8 cellular contexts compared by ENCODE assay signal in genomic region chr12:122886851-122887816, GRCh38. TPM values are rescaled to one million over a fixed set of nuclear protein-coding genes. Genes with fewer than 3 reads are reported as not detected.
DNase-seq lines count a peak whose midpoint lies in the region; ATAC-seq and TF ChIP-seq lines count a peak whose summit lies in the region.

No MANE protein-coding gene starts in this region.

- no peaks in the 10 kb centered on the region for H3K9me3 Mint-ChIP-seq in natural killer cell

- H3K4me1 ChIP-seq in heart right ventricle (peaks cover 20 to 97% (median 91%) of the 10 kb centered on the region in 9 donors), mammary epithelial cell (ENCODE audit: insufficient read depth, low read length) (peaks cover 71% of the 10 kb centered on the region)

- H3K27ac Mint-ChIP-seq in natural killer cell, result peak overlapping the region; percentile 87 to 100

- H3K4me1 Mint-ChIP-seq in natural killer cell, result peaks cover 87 to 88% of the 10 kb centered on the region in 2 donors

- H3K36me3 ChIP-seq in heart right ventricle (no peaks in the 10 kb centered on the region), mammary epithelial cell (ENCODE audit: insufficient read depth, low read length) (no peaks in the 10 kb centered on the region)

- CTCF ChIA-PET in mammary epithelial cell (lab: Charles Lee; ENCODE audit: low non-redundant PET), result no interaction called here

- no peaks in the 10 kb centered on the region for H3K27me3 Mint-ChIP-seq in natural killer cell (ENCODE audit: low read depth in 2 of 2)

- H3K9me3 ChIP-seq in heart right ventricle (no peaks in the 10 kb centered on the region), mammary epithelial cell (replicated peaks; ENCODE audit: insufficient read depth, low read length) (no peaks in the 10 kb centered on the region)

- intact Hi-C loops in heart right ventricle (cut with DNase I), result no loop called here
- intact Hi-C loops in left ventricle myocardium superior (cut with micrococcal nuclease), result no loop called here
- intact Hi-C loops in mammary epithelial cell (cut with micrococcal nuclease), result loop anchor here (2.0 kb wide), 1 partner anchor 14 kb away; no protein-coding TSS in a partner anchor
- intact Hi-C loops in natural killer cell (cut with micrococcal nuclease), result loop anchor here (2.0 kb wide), 2 partner anchors 14 kb away; no protein-coding TSS in a partner anchor

- H2AFZ ChIP-seq in mammary epithelial cell (ENCODE audit: low read depth, low read length), result no peak overlapping the region

- no peak for ATAC-seq in heart right ventricle
- ATAC-seq in left ventricle myocardium superior, result no peak
- ATAC-seq in HG03025 (IDR thresholded peaks at IDR 0.05; ENCODE audit: low FRiP score, unreplicated experiment), result peak; percentile 86
- peak in 2 of 3 donors; percentile 9 to 36 for ATAC-seq in natural killer cell

- H3K27ac ChIP-seq in heart right ventricle (peak overlapping the region in 9 of 10 donors; percentile 78 to 90 (median 85)), mammary epithelial cell (ENCODE audit: insufficient read depth, low read depth, low read length) (peak overlapping the region; percentile 99)

- WGBS in heart right ventricle, 2 donors, result 56 to 59% methylated on average over 10 of the region's 10 CpGs
- 14% methylated on average over 10 of the region's 10 CpGs for WGBS in mammary epithelial cell (ENCODE audit: low coverage, missing lambda C conversion rate)

- in situ Hi-C loops in mammary epithelial cell (cut with MboI; ENCODE audit: low sequenced_read_pairs in 2 of 2), result loop anchor here in 1 of 2 donors (25.0 kb wide), 1 partner anchor 350 kb away; the partner anchor contains the start of genes MPHOSPH9 and MTRFR

- peak overlapping the region; percentile 97 for H3K9ac ChIP-seq in mammary epithelial cell (ENCODE audit: insufficient read depth, low read length)

- BruUV-seq in mammary epithelial cell (replicated peaks; lab: Mats Ljungman, UMichigan), result TSS peak; percentile 40

- H3K27me3 ChIP-seq in heart right ventricle, result no peaks in the 10 kb centered on the region
- no peaks in the 10 kb centered on the region for H3K27me3 ChIP-seq in mammary epithelial cell (ENCODE audit: insufficient read depth, low read length)

- peaks cover 89% of the 10 kb centered on the region for H3K79me2 ChIP-seq in mammary epithelial cell (ENCODE audit: insufficient read depth, low read length)

- H3K36me3 Mint-ChIP-seq in natural killer cell, result no peaks in the 10 kb centered on the region

- peak overlapping the region; percentile 90 for H3K4me3 Mint-ChIP-seq in natural killer cell

- H3K4me2 ChIP-seq in mammary epithelial cell (ENCODE audit: insufficient read depth, low read depth, low read length), result peak overlapping the region; percentile 90

- no peak overlapping the region for H3K4me3 ChIP-seq in heart right ventricle
- H3K4me3 ChIP-seq in mammary epithelial cell (replicated peaks in 1 of 3; ENCODE audit: insufficient read depth in 1 of 3, low read depth in 2 of 3, low read length in 3 of 3), result peak overlapping the region; percentile 33 to 40 (median 37)

- DNase-seq in heart right ventricle (no peak), left ventricle myocardium superior (no peak), OCI-M2 (lab: John Stamatoyannopoulos, UW; ENCODE audit: unreplicated experiment) (peak; percentile 85), mammary epithelial cell (peak; percentile 93), natural killer cell (no peak), NCI-H510A treated with DMSO at 0.1 percent for 48 hours (lab: John Stamatoyannopoulos, UW) (no peak), GM19240 (ENCODE audit: insufficient read length, low spot score) (no peak)

- dilution Hi-C loops in mammary epithelial cell (cut with HindIII; ENCODE audit: low sequenced_read_pairs), result no loop called here

- TF ChIP-seq CTCF in heart right ventricle (IDR thresholded peaks at IDR 0.05) (no peak), mammary epithelial cell (conservative IDR thresholded peaks at IDR 0.05 in 1 of 2, IDR thresholded peaks at IDR 0.05 in 1 of 2; ENCODE audit: extremely low read depth in 1 of 2, insufficient read depth in 1 of 2, low read depth in 1 of 2, low read length in 2 of 2) (no peak), natural killer cell (IDR thresholded peaks at IDR 0.05) (no peak)

- no peaks in the 10 kb centered on the region for H4K20me1 ChIP-seq in mammary epithelial cell (ENCODE audit: insufficient read depth, low read length)

RNA-seq across cellular contexts. Expression of gene VPS37B, which starts 8.8 kb away (rescaled TPM):
- total RNA-seq in heart right ventricle (10 to 100 TPM; 17.6 to 33.2 (median 19.8) TPM), left ventricle myocardium superior (29.5 TPM), mammary epithelial cell (10 to 100 TPM; 30.8 to 60.7 TPM), natural killer cell (100 to 1,000 TPM; 142 to 167 (median 165) TPM)
- polyA plus RNA-seq in heart right ventricle (10 to 100 TPM; 16.4 to 26.7 TPM), mammary epithelial cell (56.7 TPM)
- 35.7 TPM for polyA minus RNA-seq in mammary epithelial cell

RNA-seq across cellular contexts. Expression of gene HIP1R, which starts 51.9 kb away (rescaled TPM):
- total RNA-seq in heart right ventricle, result 10 to 100 TPM; 13.7 to 26.4 (median 17.5) TPM
- polyA plus RNA-seq in heart right ventricle, result 10 to 100 TPM; 25.9 to 37.7 TPM
- 27.4 TPM for total RNA-seq in left ventricle myocardium superior
- 10 to 100 TPM; 52.1 to 59.7 TPM for total RNA-seq in mammary epithelial cell
- 22.5 TPM for polyA plus RNA-seq in mammary epithelial cell
- polyA minus RNA-seq in mammary epithelial cell, result 105 TPM
- 10 to 100 TPM; 78.6 to 93.1 (median 85.5) TPM for total RNA-seq in natural killer cell

Comparison
In these comparisons a context has a peak if more than half of its experiments do, and no peak if none do; other contexts are left out.
1. ATAC-seq: peak in HG03025 (single experiment) and natural killer cell (2 of 3); none in heart right ventricle (0 of 8) and left ventricle myocardium superior (single experiment).
2. DNase-seq: peak in OCI-M2 (single experiment) and mammary epithelial cell (single experiment); none in heart right ventricle (0 of 2), left ventricle myocardium superior (single experiment), natural killer cell (single experiment), NCI-H510A treated with DMSO at 0.1 percent for 48 hours (single experiment) and GM19240 (single experiment).
3. H3K4me3 ChIP-seq: peak in mammary epithelial cell (3 of 3); none in heart right ventricle (0 of 10).
4. intact Hi-C loops: an anchor here in mammary epithelial cell (2.0 kb wide) and natural killer cell (2.0 kb wide); none called in heart right ventricle and left ventricle myocardium superior.